In genomic region chr1:108644984-108645383, GRCh38 we compare ENCODE assay signal across 10 cellular contexts. TPM values are rescaled to one million over a fixed set of nuclear protein-coding genes. Genes with fewer than 3 reads are reported as not detected.
A peak's percentile ranks its signal among the peaks of the same experiment; 100 is the strongest.
DNase-seq lines count a peak whose midpoint lies in the region; ATAC-seq and TF ChIP-seq lines count a peak whose summit lies in the region.
"Had no signal": no experiment of that assay in that cellular context is flagged by ENCODE, and none has a peak within 500 bp of the region (broad histone marks: within the 10 kb centered on the region; RNA-seq: fewer than 3 reads in every experiment).

No MANE protein-coding gene starts in this region.

- TF ChIP-seq POLR2A in vagina (IDR thresholded peaks at IDR 0.05) = no peak

- peaks cover 52% of the 10 kb centered on the region for H3K36me3 Mint-ChIP-seq in activated CD8-positive, alpha-beta T cell treated with anti-CD3 and anti-CD28 coated beads, Interleukin-2, amount 10 ng/mL, durations not matched to agents 7 days and 5 days (ENCODE audit: low read depth)
- peaks cover 36 to 46% of the 10 kb centered on the region in 2 donors for H3K36me3 Mint-ChIP-seq in stimulated activated naive B cell treated with anti-CD40 and anti-IgM and Interleukin-4, amounts not matched to agents 10 μg/mL and 1 μg/mL and 100 μg/mL, for 72 hours

- 36 to 47% methylated on average over 7 of the region's 7 CpGs for WGBS in esophagus, 2 donors

- no peak overlapping the region for H3K4me3 ChIP-seq in esophagus (ENCODE audit: low read depth in 1 of 2, low read length in 2 of 2)
- no peak overlapping the region for H3K4me3 ChIP-seq in vagina

- peak overlapping the region; percentile 73 for H3K4me3 Mint-ChIP-seq in activated CD8-positive, alpha-beta T cell treated with anti-CD3 and anti-CD28 coated beads, Interleukin-2, amount 10 ng/mL, durations not matched to agents 7 days and 5 days
- no peak overlapping the region for H3K4me3 Mint-ChIP-seq in stimulated activated naive B cell treated with anti-CD40 and anti-IgM and Interleukin-4, amounts not matched to agents 10 μg/mL and 1 μg/mL and 100 μg/mL, for 72 hours

- peaks cover 3% of the 10 kb centered on the region for H3K9me3 Mint-ChIP-seq in activated CD8-positive, alpha-beta T cell treated with anti-CD3 and anti-CD28 coated beads, Interleukin-2, amount 10 ng/mL, durations not matched to agents 7 days and 5 days (ENCODE audit: insufficient read depth)
- H3K9me3 Mint-ChIP-seq in stimulated activated naive B cell treated with anti-CD40 and anti-IgM and Interleukin-4, amounts not matched to agents 10 μg/mL and 1 μg/mL and 100 μg/mL, for 72 hours = peaks cover 0 to 3% of the 10 kb centered on the region in 2 donors

- H3K36me3 ChIP-seq in esophagus (ENCODE audit: control insufficient read depth in 2 of 2, insufficient read depth in 2 of 2, low read length in 1 of 2) (no peaks in the 10 kb centered on the region), vagina (no peaks in the 10 kb centered on the region)

- DNase-seq in NCI-H510A treated with DMSO at 0.1 percent for 48 hours (lab: John Stamatoyannopoulos, UW) (peak; percentile 5), cerebellum (ENCODE audit: low spot score) (no peak), hepatic stellate cell (ENCODE audit: low spot score) (no peak), vagina (ENCODE audit: extremely low spot score in 2 of 2) (no peak)
- DNase-seq in activated CD8-positive, alpha-beta T cell treated with anti-CD3 and anti-CD28 coated beads, Interleukin-2, amount 10 ng/mL, durations not matched to agents 7 days and 5 days = peak; percentile 73
- DNase-seq in stimulated activated naive B cell treated with anti-CD40 and anti-IgM and Interleukin-4, amounts not matched to agents 10 μg/mL and 1 μg/mL and 100 μg/mL, for 72 hours = no peak

- no peak for TF ChIP-seq CTCF in vagina (IDR thresholded peaks at IDR 0.05)

- peak; percentile 60 for ATAC-seq in activated CD8-positive, alpha-beta T cell treated with anti-CD3 and anti-CD28 coated beads, Interleukin-2, amount 10 ng/mL, durations not matched to agents 7 days and 5 days
- no peak for ATAC-seq in stimulated activated naive B cell treated with anti-CD40 and anti-IgM and Interleukin-4, amounts not matched to agents 10 μg/mL and 1 μg/mL and 100 μg/mL, for 72 hours (replicated peaks)
- ATAC-seq in GM18861 (IDR thresholded peaks at IDR 0.05; ENCODE audit: unreplicated experiment) = no peak
- ATAC-seq: SK-N-SH treated with all-trans-retinoic acid at 6 μM for 48 hours had no signal

- H3K27me3 ChIP-seq in esophagus (ENCODE audit: control insufficient read depth in 1 of 2, insufficient read depth in 2 of 2, low read length in 2 of 2) (no peaks in the 10 kb centered on the region), vagina (no peaks in the 10 kb centered on the region)

- H3K27ac Mint-ChIP-seq in activated CD8-positive, alpha-beta T cell treated with anti-CD3 and anti-CD28 coated beads, Interleukin-2, amount 10 ng/mL, durations not matched to agents 7 days and 5 days = peak overlapping the region; percentile 98
- peak overlapping the region; percentile 57 for H3K27ac Mint-ChIP-seq in stimulated activated naive B cell treated with anti-CD40 and anti-IgM and Interleukin-4, amounts not matched to agents 10 μg/mL and 1 μg/mL and 100 μg/mL, for 72 hours

- H3K4me1 ChIP-seq in esophagus (ENCODE audit: control insufficient read depth in 2 of 2, insufficient read depth in 2 of 2, low read length in 1 of 2) (peaks cover 0 to 2% of the 10 kb centered on the region in 2 donors), vagina (peaks cover 15% of the 10 kb centered on the region)

- POLR2A ChIA-PET in activated CD8-positive, alpha-beta T cell treated with anti-CD3 and anti-CD28 coated beads, Interleukin-2, amount 10 ng/mL, durations not matched to agents 7 days and 5 days (lab: Charles Lee) = interaction anchor here (0.6 to 5.5 kb wide), 8 partner anchors 17 to 134 kb away, joined by 3 to 252 read pairs (median 10); partner anchors contain the start of genes EEIG2, HENMT1 and PRPF38B

- intact Hi-C loops in vagina (cut with DNase I) = no loop called here

- no peaks in the 10 kb centered on the region for H3K9me3 ChIP-seq in esophagus (ENCODE audit: control insufficient read depth in 2 of 2, insufficient read depth in 1 of 2, low read depth in 1 of 2, low read length in 1 of 2)
- no peaks in the 10 kb centered on the region for H3K9me3 ChIP-seq in vagina

- no peaks in the 10 kb centered on the region for H3K27me3 Mint-ChIP-seq in activated CD8-positive, alpha-beta T cell treated with anti-CD3 and anti-CD28 coated beads, Interleukin-2, amount 10 ng/mL, durations not matched to agents 7 days and 5 days (ENCODE audit: low read depth)
- no peaks in the 10 kb centered on the region for H3K27me3 Mint-ChIP-seq in stimulated activated naive B cell treated with anti-CD40 and anti-IgM and Interleukin-4, amounts not matched to agents 10 μg/mL and 1 μg/mL and 100 μg/mL, for 72 hours

- H3K27ac ChIP-seq in esophagus (ENCODE audit: low read depth in 2 of 2, low read length in 1 of 2) (peak overlapping the region; percentile 14 to 15), vagina (no peak overlapping the region)

- H3K4me1 Mint-ChIP-seq in activated CD8-positive, alpha-beta T cell treated with anti-CD3 and anti-CD28 coated beads, Interleukin-2, amount 10 ng/mL, durations not matched to agents 7 days and 5 days (ENCODE audit: low read depth) = peaks cover 77% of the 10 kb centered on the region
- peaks cover 30 to 66% of the 10 kb centered on the region in 2 donors for H3K4me1 Mint-ChIP-seq in stimulated activated naive B cell treated with anti-CD40 and anti-IgM and Interleukin-4, amounts not matched to agents 10 μg/mL and 1 μg/mL and 100 μg/mL, for 72 hours

- CTCF ChIA-PET in activated CD8-positive, alpha-beta T cell treated with anti-CD3 and anti-CD28 coated beads, Interleukin-2, amount 10 ng/mL, durations not matched to agents 7 days and 5 days (lab: Charles Lee) = interaction anchor here (0.8 to 6.3 kb wide), 19 partner anchors 13 to 863 kb away, joined by 3 to 160 read pairs (median 11); partner anchors contain the start of genes EEIG2, HENMT1, PRPF38B and SLC25A24

RNA-seq across cellular contexts. Expression of gene HENMT1, which starts 15.9 kb away (rescaled TPM):
- 10 to 100 TPM; 38.7 to 40.5 TPM for total RNA-seq in activated CD8-positive, alpha-beta T cell treated with anti-CD3 and anti-CD28 coated beads, Interleukin-2, amount 10 ng/mL, durations not matched to agents 7 days and 5 days
- 1 to 10 TPM; 1.7 to 2.6 TPM for polyA plus RNA-seq in esophagus
- total RNA-seq in cerebellum = 17.2 TPM
- 0.98 TPM for total RNA-seq in vagina
- total RNA-seq: Daoy had no signal

RNA-seq across cellular contexts. Expression of gene PRPF38B, which starts 47.1 kb away (rescaled TPM):
- total RNA-seq in activated CD8-positive, alpha-beta T cell treated with anti-CD3 and anti-CD28 coated beads, Interleukin-2, amount 10 ng/mL, durations not matched to agents 7 days and 5 days = 10 to 100 TPM; 66.8 to 69.1 TPM
- 10 to 100 TPM; 19.2 to 31.2 TPM for polyA plus RNA-seq in esophagus
- total RNA-seq in cerebellum = 25.0 TPM
- 27.0 TPM for total RNA-seq in vagina

Comparison
In these comparisons a context has a peak if more than half of its experiments do, and no peak if none do; other contexts are left out.
1. DNase-seq: peak in NCI-H510A treated with DMSO at 0.1 percent for 48 hours (single experiment) and activated CD8-positive, alpha-beta T cell treated with anti-CD3 and anti-CD28 coated beads, Interleukin-2, amount 10 ng/mL, durations not matched to agents 7 days and 5 days (single experiment); none in stimulated activated naive B cell treated with anti-CD40 and anti-IgM and Interleukin-4, amounts not matched to agents 10 μg/mL and 1 μg/mL and 100 μg/mL, for 72 hours (single experiment), cerebellum (single experiment), hepatic stellate cell (single experiment) and vagina (0 of 2).